In the genomic region with DNA sequence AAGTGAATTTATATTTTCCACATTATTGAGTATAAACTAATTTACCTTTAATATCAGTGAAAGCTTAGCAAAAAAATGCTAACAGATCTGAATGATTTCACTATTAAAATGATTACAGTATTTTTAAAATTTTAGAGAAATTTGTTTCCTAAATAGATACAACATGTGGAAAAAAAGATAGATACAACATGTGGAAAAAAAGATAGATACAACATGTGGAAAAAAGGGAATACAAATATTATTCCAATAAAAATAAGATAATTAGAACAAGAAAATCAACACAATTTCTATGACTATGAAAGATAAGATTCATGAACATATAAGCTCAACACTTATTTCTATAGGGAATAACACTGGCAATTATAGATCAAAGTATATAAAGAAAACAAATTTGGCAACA, we compare ENCODE assay signal across 29 cellular contexts.
"Had no signal": no experiment of that assay in that cellular context is flagged by ENCODE, and none has a peak within 500 bp of the region (broad histone marks: within the 10 kb centered on the region; RNA-seq: fewer than 3 reads in every experiment).

No MANE protein-coding gene starts in this region.

- H3K9me3 ChIP-seq: heart right ventricle, mucosa of descending colon, neutrophil, ovary, prostate gland, sigmoid colon, thyroid gland, upper lobe of left lung, vagina had no signal

- H3K9me3 Mint-ChIP-seq: nephron had no signal

- H3K4me3 ChIP-seq: heart right ventricle, left lung, lung, mucosa of descending colon, ovary, prostate gland, sigmoid colon, stomach, thyroid gland, upper lobe of left lung, vagina had no signal

- H3K36me3 ChIP-seq: heart right ventricle, left lung, neutrophil, ovary, prostate gland, sigmoid colon, stomach, thyroid gland, upper lobe of left lung, vagina had no signal

- H3K27ac Mint-ChIP-seq: nephron; stimulated activated naive B cell treated with anti-CD40 and anti-IgM and Interleukin-4, amounts not matched to agents 10 μg/mL and 1 μg/mL and 100 μg/mL, for 72 hours had no signal

- ATAC-seq: left lung; mucosa of descending colon; stimulated activated naive B cell treated with anti-CD40 and anti-IgM and Interleukin-4, amounts not matched to agents 10 μg/mL and 1 μg/mL and 100 μg/mL, for 72 hours had no signal

- H3K4me3 Mint-ChIP-seq: central memory CD8-positive, alpha-beta T cell; nephron; stimulated activated naive B cell treated with anti-CD40 and anti-IgM and Interleukin-4, amounts not matched to agents 10 μg/mL and 1 μg/mL and 100 μg/mL, for 72 hours had no signal

- H3K36me3 Mint-ChIP-seq: stimulated activated naive B cell treated with anti-CD40 and anti-IgM and Interleukin-4, amounts not matched to agents 10 μg/mL and 1 μg/mL and 100 μg/mL, for 72 hours had no signal

- DNase-seq: activated CD4-positive, alpha-beta T cell treated with anti-CD3 and anti-CD28 coated beads for 4 hours; activated CD4-positive, alpha-beta T cell treated with anti-CD3 and anti-CD28 coated beads, Interleukin-2, amount 50 U/mL, for 48 hours; activated CD8-positive, alpha-beta memory T cell treated with anti-CD3 and anti-CD28 coated beads for 24 hours; activated gamma-delta T cell; activated naive CD4-positive, alpha-beta T cell treated with anti-CD3 and anti-CD28 coated beads, Interleukin-2, amount 50 U/mL, for 16 hours; activated T-cell treated with anti-CD3 and anti-CD28 coated beads, Interleukin-2, amount 50 U/mL, for 1 hour; amniotic stem cell; effector CD8-positive, alpha-beta T cell; heart right ventricle; left lung; mucosa of descending colon; ovary; retina; sigmoid colon; stimulated activated CD4-positive, alpha-beta T cell treated with anti-CD3 and anti-CD28 coated beads, Interleukin-15, amount 100 ng/mL, for 24 hours; stimulated activated CD4-positive, alpha-beta T cell treated with anti-CD3 and anti-CD28 coated beads, Interleukin-2, amount 100 ng/mL, for 24 hours; stimulated activated naive B cell treated with anti-CD40 and anti-IgM and Interleukin-4, amounts not matched to agents 10 μg/mL and 1 μg/mL and 100 μg/mL, for 72 hours; stomach; thyroid gland; upper lobe of left lung had no signal

- H3K27me3 Mint-ChIP-seq: central memory CD8-positive, alpha-beta T cell; stimulated activated naive B cell treated with anti-CD40 and anti-IgM and Interleukin-4, amounts not matched to agents 10 μg/mL and 1 μg/mL and 100 μg/mL, for 72 hours had no signal

- H3K4me1 Mint-ChIP-seq: central memory CD8-positive, alpha-beta T cell; stimulated activated naive B cell treated with anti-CD40 and anti-IgM and Interleukin-4, amounts not matched to agents 10 μg/mL and 1 μg/mL and 100 μg/mL, for 72 hours had no signal

- H3K4me1 ChIP-seq: heart right ventricle, left lung, prostate gland, sigmoid colon, stomach, thyroid gland, upper lobe of left lung, vagina had no signal

- H3K27me3 ChIP-seq: heart right ventricle, left lung, neutrophil, ovary, sigmoid colon, stomach, thyroid gland, upper lobe of left lung, vagina had no signal

- FAIRE-seq: bronchial epithelial cell, TTC549 had no signal

- H3K27ac ChIP-seq: heart right ventricle, left lung, neutrophil, ovary, prostate gland, sigmoid colon, stomach, thyroid gland, upper lobe of left lung, vagina, VCaP had no signal
